In genomic region chr7:137862358-137862757, GRCh38 we compare ENCODE assay signal across 25 cellular contexts.
"Had no signal": no experiment of that assay in that cellular context is flagged by ENCODE, and none has a peak within 500 bp of the region (broad histone marks: within the 10 kb centered on the region; RNA-seq: fewer than 3 reads in every experiment).

No MANE protein-coding gene starts in this region.

- H3K27ac Mint-ChIP-seq: mesothelial cell of epicardium; natural killer cell treated with Interleukin-12 subunit alpha and Interleukin-12 subunit beta and Interleukin-15 and Interleukin-18, amount 100 ng/mL, for 72 hours; stimulated activated naive CD8-positive, alpha-beta T cell treated with anti-CD3 and anti-CD28 coated beads, Interleukin-15, Interleukin-2, amounts not matched to agents 100 ng/mL and 50 ng/mL, for 24 hours had no signal

- H3K27ac ChIP-seq: hepatocyte, ovary, skin epidermis, suprapubic skin, tibial artery, upper lobe of right lung had no signal

- ATAC-seq: left lobe of liver; naive thymus-derived CD4-positive, alpha-beta T cell; natural killer cell treated with Interleukin-12 subunit alpha and Interleukin-12 subunit beta and Interleukin-15 and Interleukin-18, amount 100 ng/mL, for 72 hours; sciatic nerve; upper lobe of right lung had no signal

- H3K4me3 Mint-ChIP-seq: mesothelial cell of epicardium; naive thymus-derived CD4-positive, alpha-beta T cell; natural killer cell treated with Interleukin-12 subunit alpha and Interleukin-12 subunit beta and Interleukin-15 and Interleukin-18, amount 100 ng/mL, for 72 hours; stimulated activated naive CD8-positive, alpha-beta T cell treated with anti-CD3 and anti-CD28 coated beads, Interleukin-15, Interleukin-2, amounts not matched to agents 100 ng/mL and 50 ng/mL, for 24 hours had no signal

- DNase-seq: heart right ventricle; islet precursor cell; mesendoderm; naive thymus-derived CD4-positive, alpha-beta T cell; ovary; right cardiac atrium; stimulated activated CD4-positive, alpha-beta T cell treated with anti-CD3 and anti-CD28 coated beads, Interleukin-12 subunit alpha, Interleukin-12 subunit beta, amount 100 ng/mL, for 4 hours; stimulated activated CD4-positive, alpha-beta T cell treated with anti-CD3 and anti-CD28 coated beads, Interleukin-15, amount 100 ng/mL, for 24 hours; stimulated activated CD4-positive, alpha-beta T cell treated with anti-CD3 and anti-CD28 coated beads, Interleukin-2, amount 100 ng/mL, for 24 hours; stimulated activated CD4-positive, alpha-beta T cell treated with anti-CD3 and anti-CD28 coated beads, Interleukin-4, amount 100 ng/mL, for 1 hour; stimulated activated naive CD4-positive, alpha-beta T cell; tibial artery; trophoblast cell; upper lobe of right lung had no signal

- H3K4me3 ChIP-seq: heart right ventricle, hepatocyte, lung, ovary, skin epidermis, suprapubic skin, thoracic aorta, tibial artery, upper lobe of right lung had no signal

- H3K4me1 ChIP-seq: suprapubic skin, tibial artery, upper lobe of right lung had no signal

- H3K36me3 ChIP-seq: ovary had no signal

- H3K27me3 ChIP-seq: heart right ventricle, hepatocyte, ovary, suprapubic skin, tibial artery, upper lobe of right lung had no signal

- H3K9me3 Mint-ChIP-seq: natural killer cell treated with Interleukin-12 subunit alpha and Interleukin-12 subunit beta and Interleukin-15 and Interleukin-18, amount 100 ng/mL, for 72 hours had no signal

- H3K27me3 Mint-ChIP-seq: naive thymus-derived CD4-positive, alpha-beta T cell; natural killer cell treated with Interleukin-12 subunit alpha and Interleukin-12 subunit beta and Interleukin-15 and Interleukin-18, amount 100 ng/mL, for 72 hours; progenitor cell of endocrine pancreas; stimulated activated naive CD8-positive, alpha-beta T cell treated with anti-CD3 and anti-CD28 coated beads, Interleukin-15, Interleukin-2, amounts not matched to agents 100 ng/mL and 50 ng/mL, for 24 hours had no signal

- H3K4me1 Mint-ChIP-seq: mesothelial cell of epicardium; naive thymus-derived CD4-positive, alpha-beta T cell had no signal

- H3K9me3 ChIP-seq: ovary, suprapubic skin, thoracic aorta, tibial artery had no signal
